Comparison of ENCODE assay signal across 22 cellular contexts in genomic region chr4:23981328-23981727, GRCh38.
"Had no signal": no experiment of that assay in that cellular context is flagged by ENCODE, and none has a peak within 500 bp of the region (broad histone marks: within the 10 kb centered on the region; RNA-seq: fewer than 3 reads in every experiment).

No MANE protein-coding gene starts in this region.

- H3K4me1 ChIP-seq: ascending aorta, colonic mucosa, esophagus squamous epithelium, tibial nerve, vagina had no signal

- H3K36me3 Mint-ChIP-seq: activated CD8-positive, alpha-beta memory T cell treated with anti-CD3 and anti-CD28 coated beads, Interleukin-2, amount 10 ng/mL, durations not matched to agents 7 days and 5 days; activated naive CD4-positive, alpha-beta T cell treated with anti-CD3 and anti-CD28 coated beads, Interleukin-2, amount 10 ng/mL, durations not matched to agents 7 days and 5 days; natural killer cell treated with Interleukin-12 subunit alpha and Interleukin-12 subunit beta and Interleukin-15 and Interleukin-18, amount 100 ng/mL, for 72 hours had no signal

- H3K27me3 Mint-ChIP-seq: activated CD8-positive, alpha-beta memory T cell treated with anti-CD3 and anti-CD28 coated beads, Interleukin-2, amount 10 ng/mL, durations not matched to agents 7 days and 5 days; activated T-cell treated with anti-CD3 and anti-CD28 coated beads, Interleukin-2, amount 50 U/mL, for 24 hours; natural killer cell treated with Interleukin-12 subunit alpha and Interleukin-12 subunit beta and Interleukin-15 and Interleukin-18, amount 100 ng/mL, for 72 hours had no signal

- H3K4me3 ChIP-seq: ascending aorta, colonic mucosa, esophagus squamous epithelium, skin epidermis, tibial nerve, vagina had no signal

- H3K4me1 Mint-ChIP-seq: activated CD8-positive, alpha-beta memory T cell treated with anti-CD3 and anti-CD28 coated beads, Interleukin-2, amount 10 ng/mL, durations not matched to agents 7 days and 5 days; activated naive CD4-positive, alpha-beta T cell treated with anti-CD3 and anti-CD28 coated beads, Interleukin-2, amount 10 ng/mL, durations not matched to agents 7 days and 5 days had no signal

- H3K27me3 ChIP-seq: ascending aorta, colonic mucosa, esophagus squamous epithelium, vagina had no signal

- H3K27ac Mint-ChIP-seq: activated CD8-positive, alpha-beta memory T cell treated with anti-CD3 and anti-CD28 coated beads, Interleukin-2, amount 10 ng/mL, durations not matched to agents 7 days and 5 days; activated naive CD4-positive, alpha-beta T cell treated with anti-CD3 and anti-CD28 coated beads, Interleukin-2, amount 10 ng/mL, durations not matched to agents 7 days and 5 days; activated T-cell treated with anti-CD3 and anti-CD28 coated beads, Interleukin-2, amount 50 U/mL, for 24 hours; natural killer cell treated with Interleukin-12 subunit alpha and Interleukin-12 subunit beta and Interleukin-15 and Interleukin-18, amount 100 ng/mL, for 72 hours had no signal

- DNase-seq: activated CD4-positive, alpha-beta T cell treated with anti-CD3 and anti-CD28 coated beads, Interleukin-2, amount 50 U/mL, for 48 hours; activated CD8-positive, alpha-beta memory T cell treated with anti-CD3 and anti-CD28 coated beads, Interleukin-2, amount 10 ng/mL, durations not matched to agents 7 days and 5 days; activated naive CD4-positive, alpha-beta T cell treated with anti-CD3 and anti-CD28 coated beads, Interleukin-2, amount 10 ng/mL, durations not matched to agents 7 days and 5 days; activated T-cell treated with anti-CD3 and anti-CD28 coated beads, Interleukin-2, amount 50 U/mL, for 24 hours; central memory CD4-positive, alpha-beta T cell; colonic mucosa; esophagus squamous epithelium; left ventricle myocardium superior; mesenchymal stem cell; right cardiac atrium; stimulated activated CD4-positive, alpha-beta T cell treated with anti-CD3 and anti-CD28 coated beads, Interleukin-4, amount 100 ng/mL, for 4 hours; stimulated activated CD8-positive, alpha-beta memory T cell treated with anti-CD3 and anti-CD28 coated beads, Interleukin-4, amount 100 ng/mL, for 48 hours; stimulated activated naive CD4-positive, alpha-beta T cell treated with Interleukin-2 at 50 U/mL for 16 hours; substantia nigra; T-helper 1 cell; T1000 had no signal

- H3K9me3 Mint-ChIP-seq: activated naive CD4-positive, alpha-beta T cell treated with anti-CD3 and anti-CD28 coated beads, Interleukin-2, amount 10 ng/mL, durations not matched to agents 7 days and 5 days had no signal

- H3K4me3 Mint-ChIP-seq: activated CD8-positive, alpha-beta memory T cell treated with anti-CD3 and anti-CD28 coated beads, Interleukin-2, amount 10 ng/mL, durations not matched to agents 7 days and 5 days; activated naive CD4-positive, alpha-beta T cell treated with anti-CD3 and anti-CD28 coated beads, Interleukin-2, amount 10 ng/mL, durations not matched to agents 7 days and 5 days; activated T-cell treated with anti-CD3 and anti-CD28 coated beads, Interleukin-2, amount 50 U/mL, for 24 hours; natural killer cell treated with Interleukin-12 subunit alpha and Interleukin-12 subunit beta and Interleukin-15 and Interleukin-18, amount 100 ng/mL, for 72 hours had no signal

- H3K27ac ChIP-seq: ascending aorta, colonic mucosa, esophagus squamous epithelium, skin epidermis, tibial nerve, vagina, VCaP had no signal

- ATAC-seq: activated CD8-positive, alpha-beta memory T cell treated with anti-CD3 and anti-CD28 coated beads, Interleukin-2, amount 10 ng/mL, durations not matched to agents 7 days and 5 days; left ventricle myocardium superior; natural killer cell treated with Interleukin-12 subunit alpha and Interleukin-12 subunit beta and Interleukin-15 and Interleukin-18, amount 100 ng/mL, for 72 hours; right cardiac atrium had no signal

- H3K9me3 ChIP-seq: ascending aorta, colonic mucosa, esophagus squamous epithelium, tibial nerve, vagina had no signal

- H3K36me3 ChIP-seq: ascending aorta, colonic mucosa, esophagus squamous epithelium, tibial nerve, vagina had no signal
